ENCODE assay signal across 1 cellular context in genomic region chr10:4943416-4943815, GRCh38. TPM values are rescaled to one million over a fixed set of nuclear protein-coding genes. Genes with fewer than 3 reads are reported as not detected.
"Had no signal": no experiment of that assay in that cellular context is flagged by ENCODE, and none has a peak within 500 bp of the region (broad histone marks: within the 10 kb centered on the region; RNA-seq: fewer than 3 reads in every experiment).

No MANE protein-coding gene starts in this region.

RNA-seq across cellular contexts. Expression of gene AKR1C1, which starts 19.8 kb away (rescaled TPM):
- polyA plus RNA-seq: naive thymus-derived CD4-positive, alpha-beta T cell had no signal
